In the genomic region with DNA sequence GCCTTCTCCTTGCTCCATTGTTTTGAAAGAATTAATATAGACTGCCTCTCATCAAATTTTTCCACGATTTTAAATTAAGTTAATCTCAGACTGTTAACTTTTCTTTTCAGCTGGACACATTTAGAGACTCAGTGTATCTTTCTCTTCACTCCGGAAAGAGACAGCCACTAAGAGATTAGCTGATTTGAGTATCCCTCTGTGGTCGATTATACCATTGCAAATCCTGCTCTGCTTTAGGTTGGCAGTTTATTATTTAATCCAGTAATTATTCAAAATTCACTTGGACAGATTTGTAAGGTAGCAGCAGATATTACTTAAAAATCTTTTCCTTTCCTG, we compare ENCODE assay signal across 8 cellular contexts. TPM values are rescaled to one million over a fixed set of nuclear protein-coding genes. Genes with fewer than 3 reads are reported as not detected.
DNase-seq lines count a peak whose midpoint lies in the region; ATAC-seq, FAIRE-seq and TF ChIP-seq lines count a peak whose summit lies in the region.

No MANE protein-coding gene starts in this region.

- H3K4me1 Mint-ChIP-seq in stimulated activated naive CD8-positive, alpha-beta T cell treated with anti-CD3 and anti-CD28 coated beads, Interleukin-15, Interleukin-2, amounts not matched to agents 100 ng/mL and 50 ng/mL, for 24 hours (ENCODE audit: low read depth) = peaks cover 46% of the 10 kb centered on the region

- 0% methylated on average over 3 of the region's 3 CpGs for WGBS in K562 (ENCODE audit: insufficient coverage, low coverage, missing lambda C conversion rate)
- WGBS in mesenchymal stem cell = 27% methylated on average over 3 of the region's 3 CpGs

- H3K9me3 ChIP-seq in K562 (replicated peaks; ENCODE audit: control insufficient read depth, insufficient read depth, low read depth, low read length) (no peaks in the 10 kb centered on the region), mesenchymal stem cell (ENCODE audit: control insufficient read depth, low read length) (no peaks in the 10 kb centered on the region)

- no peak for DNase-seq in stimulated activated naive CD8-positive, alpha-beta T cell treated with anti-CD3 and anti-CD28 coated beads, Interleukin-15, Interleukin-2, amounts not matched to agents 100 U/mL and 50 U/mL, for 24 hours
- DNase-seq in K562 (ENCODE audit: extremely low read depth in 1 of 4, low spot score in 3 of 4) = no peak
- DNase-seq in mesenchymal stem cell = no peak
- no peak for DNase-seq in GOT3 (lab: John Stamatoyannopoulos, UW)
- DNase-seq in erythroblast (lab: John Stamatoyannopoulos, UW) = no peak

- in situ Hi-C loops in K562 (cut with MboI) = no loop called here

- H3K79me1 ChIP-seq in mesenchymal stem cell (replicated peaks; ENCODE audit: low read length, poor library complexity, severe bottlenecking) = no peaks in the 10 kb centered on the region

- peak; percentile 69 for FAIRE-seq in K562 (lab: Jason Lieb, UNC)

- H3K9me1 ChIP-seq in K562 (ENCODE audit: control insufficient read depth, insufficient read depth, low read length) = no peaks in the 10 kb centered on the region

- no peak overlapping the region for H2BK5ac ChIP-seq in mesenchymal stem cell (ENCODE audit: low read depth, low read length, poor library complexity, severe bottlenecking)

- TSS peak; percentile 81 for BruUV-seq in K562 (replicated peaks; lab: Mats Ljungman, UMichigan)

- intact Hi-C loops in K562 (cut with micrococcal nuclease) = loop anchor here (5.0 kb wide), 1 partner anchor 49 kb away; the partner anchor contains the start of genes IRAK4 and PUS7L

- peak overlapping the region; percentile 95 for H3K4me3 Mint-ChIP-seq in stimulated activated naive CD8-positive, alpha-beta T cell treated with anti-CD3 and anti-CD28 coated beads, Interleukin-15, Interleukin-2, amounts not matched to agents 100 ng/mL and 50 ng/mL, for 24 hours

- CTCF ChIA-PET in K562 (lab: Yijun Ruan, JAX; ENCODE audit: low intra/inter-chr PET ratio) = no interaction called here

- H3K27me3 Mint-ChIP-seq in stimulated activated naive CD8-positive, alpha-beta T cell treated with anti-CD3 and anti-CD28 coated beads, Interleukin-15, Interleukin-2, amounts not matched to agents 100 ng/mL and 50 ng/mL, for 24 hours = no peaks in the 10 kb centered on the region

- peak overlapping the region; percentile 90 for H3K4me2 ChIP-seq in K562 (ENCODE audit: insufficient read depth, low read length)
- no peak overlapping the region for H3K4me2 ChIP-seq in mesenchymal stem cell (ENCODE audit: low read length, poor library complexity, severe bottlenecking)

- H3K27me3 ChIP-seq in K562 (ENCODE audit: control insufficient read depth in 2 of 2, insufficient read depth in 2 of 2, low read length in 2 of 2) (no peaks in the 10 kb centered on the region; a peak in 1 of 5 replicates), mesenchymal stem cell (ENCODE audit: control insufficient read depth in 1 of 2, insufficient read depth in 1 of 2, low read length in 2 of 2) (no peaks in the 10 kb centered on the region)

- peak overlapping the region; percentile 99 for H3K27ac Mint-ChIP-seq in stimulated activated naive CD8-positive, alpha-beta T cell treated with anti-CD3 and anti-CD28 coated beads, Interleukin-15, Interleukin-2, amounts not matched to agents 100 ng/mL and 50 ng/mL, for 24 hours

- no peak overlapping the region for H2BK15ac ChIP-seq in mesenchymal stem cell (ENCODE audit: low read depth, poor library complexity, severe bottlenecking)

- no peak overlapping the region for H3K23ac ChIP-seq in mesenchymal stem cell (ENCODE audit: low read length in 2 of 2)

- POLR2A ChIA-PET in K562 (lab: Yijun Ruan, JAX) = interaction anchor here (1.4 to 2.6 kb wide), 4 partner anchors 9 to 17 kb away, joined by 4 to 12 read pairs (median 6); no protein-coding TSS in a partner anchor

- no peak for TF ChIP-seq EP300 in K562 (IDR thresholded peaks at IDR 0.05; ENCODE audit: low read length)

- H4K20me1 ChIP-seq in K562 (replicated peaks; ENCODE audit: control insufficient read depth, insufficient read depth, low read length) = no peaks in the 10 kb centered on the region

- no peak for TF ChIP-seq CTCF in K562 (IDR thresholded peaks at IDR 0.05 in 2 of 3, conservative IDR thresholded peaks at IDR 0.05 in 1 of 3; ENCODE audit: insufficient read depth in 2 of 3, low read depth in 1 of 3, low read length in 3 of 3)

- H3K9ac ChIP-seq in K562 (ENCODE audit: insufficient read depth in 1 of 2, low read depth in 2 of 2, low read length in 2 of 2) = peak overlapping the region in 1 of 2 experiments; percentile 89; a peak in 3 of 4 replicates
- H3K9ac ChIP-seq in mesenchymal stem cell (ENCODE audit: low read length) = peak overlapping the region; percentile 95

- TF ChIP-seq POLR2A in K562 (conservative IDR thresholded peaks at IDR 0.05) (no peak), erythroblast (IDR thresholded peaks at IDR 0.05; ENCODE audit: low read length) (no peak)

- no peak overlapping the region for H2BK120ac ChIP-seq in mesenchymal stem cell (ENCODE audit: low read depth, low read length)

- H3K4me1 ChIP-seq in K562 (replicated peaks in 1 of 2; ENCODE audit: control insufficient read depth in 2 of 2, insufficient read depth in 2 of 2, low read length in 2 of 2) (peaks cover 0 to 2% of the 10 kb centered on the region in 2 experiments; a peak in 1 of 5 replicates), mesenchymal stem cell (ENCODE audit: control insufficient read depth, insufficient read depth, low read depth, low read length) (no peaks in the 10 kb centered on the region)

- no peak overlapping the region for H3K14ac ChIP-seq in mesenchymal stem cell (ENCODE audit: low read length in 2 of 2)

- H3K9me3 Mint-ChIP-seq in stimulated activated naive CD8-positive, alpha-beta T cell treated with anti-CD3 and anti-CD28 coated beads, Interleukin-15, Interleukin-2, amounts not matched to agents 100 ng/mL and 50 ng/mL, for 24 hours = no peaks in the 10 kb centered on the region

- no peak overlapping the region for H4K91ac ChIP-seq in mesenchymal stem cell (ENCODE audit: low read length)

- H3K4me3 ChIP-seq in K562 = peak overlapping the region; percentile 92
- H3K4me3 ChIP-seq in mesenchymal stem cell (ENCODE audit: insufficient read depth in 1 of 2, low read depth in 1 of 2, low read length in 2 of 2) = peak overlapping the region in 1 of 2 experiments; percentile 89

- H4K8ac ChIP-seq in mesenchymal stem cell (ENCODE audit: low read length) = no peak overlapping the region

- no peak overlapping the region for H3K18ac ChIP-seq in mesenchymal stem cell (ENCODE audit: low read depth in 1 of 2, low read length in 2 of 2)

- H2BK12ac ChIP-seq in mesenchymal stem cell (ENCODE audit: low read length in 2 of 2) = no peak overlapping the region

- TF ChIP-seq RAD21 in K562 (CRISPR knock-in tag; conservative IDR thresholded peaks at IDR 0.05 in 1 of 2, IDR thresholded peaks at IDR 0.05 in 1 of 2) = no peak

- H3K36me3 ChIP-seq in K562 (ENCODE audit: control insufficient read depth, insufficient read depth, low read length) (peaks cover 26% of the 10 kb centered on the region), mesenchymal stem cell (ENCODE audit: control insufficient read depth in 1 of 2, insufficient read depth in 2 of 2, low read depth in 1 of 2, low read length in 2 of 2) (peaks cover 1 to 19% of the 10 kb centered on the region in 2 experiments)

- ATAC-seq in stimulated activated naive CD8-positive, alpha-beta T cell treated with anti-CD3 and anti-CD28 coated beads, Interleukin-15, Interleukin-2, amounts not matched to agents 100 U/mL and 50 U/mL, for 24 hours = no peak
- ATAC-seq in K562 (no peak), HG03175 (IDR thresholded peaks at IDR 0.05; ENCODE audit: unreplicated experiment) (no peak), HG03045 (IDR thresholded peaks at IDR 0.05; ENCODE audit: unreplicated experiment) (no peak)

- H2AFZ ChIP-seq in K562 (ENCODE audit: low read depth, low read length) (peak overlapping the region; percentile 95), mesenchymal stem cell (ENCODE audit: low read depth, low read length) (no peak overlapping the region)

- H2AK5ac ChIP-seq in mesenchymal stem cell (ENCODE audit: low read length, severe bottlenecking) = no peak overlapping the region

- peaks cover 18% of the 10 kb centered on the region for H3K36me3 Mint-ChIP-seq in stimulated activated naive CD8-positive, alpha-beta T cell treated with anti-CD3 and anti-CD28 coated beads, Interleukin-15, Interleukin-2, amounts not matched to agents 100 ng/mL and 50 ng/mL, for 24 hours (ENCODE audit: low read depth)

- no peak overlapping the region for H3K4ac ChIP-seq in mesenchymal stem cell (ENCODE audit: low read depth in 1 of 2, low read length in 2 of 2)

- peaks cover 40% of the 10 kb centered on the region for H3K79me2 ChIP-seq in K562 (ENCODE audit: control insufficient read depth, insufficient read depth, low read length)

- H3K27ac ChIP-seq in K562 (ENCODE audit: extremely low read depth, low read depth, low read length) (peak overlapping the region; percentile 92), mesenchymal stem cell (ENCODE audit: low read length, poor library complexity, severe bottlenecking) (peak overlapping the region; percentile 94)

RNA-seq across cellular contexts. Expression of gene TWF1, which starts 0.6 kb away (rescaled TPM):
- total RNA-seq in K562 (2011; cell fraction: chromatin; rRNA removed; ENCODE audit: low replicate concordance) = 8.5 and 39.9 TPM in 2 replicates
- 7.0 and 7.7 TPM in 2 replicates for total RNA-seq in K562 (2011; cell fraction: nucleolus; rRNA removed)
- 20.2 and 20.7 TPM in 2 replicates for total RNA-seq in K562 (2011; cell fraction: nucleoplasm; rRNA removed)
- total RNA-seq in K562 (2014; rRNA removed) = 19.6 and 21.7 TPM in 2 replicates
- total RNA-seq in K562 (2014; rRNA removed; fragmentation: Illumina TruSeq; extraction: Trizol) = 26.0 and 29.6 TPM in 2 replicates
- 26.8 and 29.4 TPM in 2 replicates for total RNA-seq in K562 (2015; rRNA removed; fragmentation: Illumina TruSeq; extraction: Trizol)
- 17.2 and 17.4 TPM in 2 replicates for total RNA-seq in K562 (2021)
- 18.1 and 23.7 TPM in 2 replicates for polyA plus RNA-seq in K562 (2011; rRNA removed)
- 3.7 and 7.8 TPM in 2 replicates for polyA plus RNA-seq in K562 (2011; cell fraction: cytosol; rRNA removed)
- 10.3 and 18.0 TPM in 2 replicates for polyA plus RNA-seq in K562 (2011; cell fraction: nucleus; rRNA removed)
- polyA plus RNA-seq in K562 (2012) = 14.3 and 15.7 TPM in 2 replicates
- polyA plus RNA-seq in K562 (2014; fragmentation: Illumina TruSeq; extraction: Trizol) = 17.8 and 23.4 TPM in 2 replicates
- polyA plus RNA-seq in K562 (2014; fragmentation: Nextera tagmentation; extraction: Ambion mirVana) = 10 to 100 TPM; 10.3 to 14.1 TPM
- polyA plus RNA-seq in K562 (2014; rRNA removed) = 20.7 and 29.1 TPM in 2 replicates
- polyA minus RNA-seq in K562 (2011; rRNA and poly(A)+ RNA removed) = 15.0 and 18.9 TPM in 2 replicates
- polyA minus RNA-seq in K562 (2011; cell fraction: cytosol; rRNA and poly(A)+ RNA removed) = 11.4 and 13.8 TPM in 2 replicates
- polyA minus RNA-seq in K562 (2011; cell fraction: nucleus; rRNA and poly(A)+ RNA removed) = 25.6 and 50.9 TPM in 2 replicates
- 78.9 TPM for polyA plus RNA-seq in mesenchymal stem cell (2013, experiment 1 of 2)
- 82.7 TPM for polyA plus RNA-seq in mesenchymal stem cell (2013, experiment 2 of 2)

RNA-seq across cellular contexts. Expression of gene TMEM117, which starts 29.2 kb away (rescaled TPM):
- total RNA-seq in K562 (2011; cell fraction: chromatin; rRNA removed; ENCODE audit: low replicate concordance) = 3.7 and 4.6 TPM in 2 replicates
- total RNA-seq in K562 (2011; cell fraction: nucleolus; rRNA removed) = 1.3 and 3.8 TPM in 2 replicates
- 4.9 and 5.6 TPM in 2 replicates for total RNA-seq in K562 (2011; cell fraction: nucleoplasm; rRNA removed)
- total RNA-seq in K562 (2014; rRNA removed) (1.4 TPM in 2 replicates), K562 (2014; rRNA removed; fragmentation: Illumina TruSeq; extraction: Trizol) (1.0 and 1.1 TPM in 2 replicates), K562 (2015; rRNA removed; fragmentation: Illumina TruSeq; extraction: Trizol) (1.2 and 1.7 TPM in 2 replicates), K562 (2021) (0.98 and 2.8 TPM in 2 replicates)
- polyA plus RNA-seq in K562 (2011; rRNA removed) (0.77 and 0.88 TPM in 2 replicates), K562 (2014; fragmentation: Illumina TruSeq; extraction: Trizol) (0.94 and 0.98 TPM in 2 replicates), K562 (2014; fragmentation: Nextera tagmentation; extraction: Ambion mirVana) (under 1 TPM; 0.31 to 0.49 TPM), K562 (2014; rRNA removed) (1.1 and 2.7 TPM in 2 replicates)
- polyA plus RNA-seq in K562 (2011; cell fraction: cytosol; rRNA removed) = 0.51 and 1.0 TPM in 2 replicates
- polyA plus RNA-seq in K562 (2011; cell fraction: nucleus; rRNA removed) = 1.1 and 1.2 TPM in 2 replicates
- polyA plus RNA-seq in K562 (2012) = 0.60 and 1.4 TPM in 2 replicates
- 2.1 and 2.3 TPM in 2 replicates for polyA minus RNA-seq in K562 (2011; rRNA and poly(A)+ RNA removed)
- polyA minus RNA-seq in K562 (2011; cell fraction: cytosol; rRNA and poly(A)+ RNA removed) = 1.4 TPM in 1 of 2 replicates, not detected in the other
- polyA minus RNA-seq in K562 (2011; cell fraction: nucleus; rRNA and poly(A)+ RNA removed) = 4.2 TPM in 2 replicates
- polyA plus RNA-seq in mesenchymal stem cell (2013, experiment 1 of 2) = 8.9 TPM
- polyA plus RNA-seq in mesenchymal stem cell (2013, experiment 2 of 2) = 10.1 TPM

RNA-seq across cellular contexts. Expression of gene IRAK4, which starts 48.0 kb away (rescaled TPM):
- total RNA-seq in K562 (2011; cell fraction: chromatin; rRNA removed; ENCODE audit: low replicate concordance) = 20.8 and 50.5 TPM in 2 replicates
- 9.3 and 12.6 TPM in 2 replicates for total RNA-seq in K562 (2011; cell fraction: nucleolus; rRNA removed)
- total RNA-seq in K562 (2011; cell fraction: nucleoplasm; rRNA removed) = 18.5 and 41.3 TPM in 2 replicates
- 11.0 and 13.8 TPM in 2 replicates for total RNA-seq in K562 (2014; rRNA removed)
- 22.3 and 22.7 TPM in 2 replicates for total RNA-seq in K562 (2014; rRNA removed; fragmentation: Illumina TruSeq; extraction: Trizol)
- total RNA-seq in K562 (2015; rRNA removed; fragmentation: Illumina TruSeq; extraction: Trizol) = 17.5 and 18.8 TPM in 2 replicates
- 14.5 and 14.7 TPM in 2 replicates for total RNA-seq in K562 (2021)
- 31.3 and 34.5 TPM in 2 replicates for polyA plus RNA-seq in K562 (2011; rRNA removed)
- 6.6 and 11.5 TPM in 2 replicates for polyA plus RNA-seq in K562 (2011; cell fraction: cytosol; rRNA removed)
- 18.1 and 24.4 TPM in 2 replicates for polyA plus RNA-seq in K562 (2011; cell fraction: nucleus; rRNA removed)
- 11.7 and 19.0 TPM in 2 replicates for polyA plus RNA-seq in K562 (2012)
- polyA plus RNA-seq in K562 (2014; fragmentation: Illumina TruSeq; extraction: Trizol) = 14.9 and 17.2 TPM in 2 replicates
- 10 to 100 TPM; 10.8 to 12.8 TPM for polyA plus RNA-seq in K562 (2014; fragmentation: Nextera tagmentation; extraction: Ambion mirVana)
- 15.1 and 16.0 TPM in 2 replicates for polyA plus RNA-seq in K562 (2014; rRNA removed)
- 32.6 and 34.5 TPM in 2 replicates for polyA minus RNA-seq in K562 (2011; rRNA and poly(A)+ RNA removed)
- 9.9 and 11.9 TPM in 2 replicates for polyA minus RNA-seq in K562 (2011; cell fraction: cytosol; rRNA and poly(A)+ RNA removed)
- polyA minus RNA-seq in K562 (2011; cell fraction: nucleus; rRNA and poly(A)+ RNA removed) = 14.4 and 22.3 TPM in 2 replicates
- polyA plus RNA-seq in mesenchymal stem cell (2013, experiment 1 of 2) = 4.8 TPM
- polyA plus RNA-seq in mesenchymal stem cell (2013, experiment 2 of 2) = 4.6 TPM

RNA-seq across cellular contexts. Expression of gene PUS7L, which starts 48.1 kb away (rescaled TPM):
- total RNA-seq in K562 (2011; cell fraction: chromatin; rRNA removed; ENCODE audit: low replicate concordance) = 11.5 and 61.1 TPM in 2 replicates
- 4.5 and 7.2 TPM in 2 replicates for total RNA-seq in K562 (2011; cell fraction: nucleolus; rRNA removed)
- 15.5 and 28.9 TPM in 2 replicates for total RNA-seq in K562 (2011; cell fraction: nucleoplasm; rRNA removed)
- total RNA-seq in K562 (2014; rRNA removed) (14.9 and 15.3 TPM in 2 replicates), K562 (2014; rRNA removed; fragmentation: Illumina TruSeq; extraction: Trizol) (53.3 and 64.3 TPM in 2 replicates), K562 (2015; rRNA removed; fragmentation: Illumina TruSeq; extraction: Trizol) (37.0 and 43.2 TPM in 2 replicates), K562 (2021) (25.2 and 29.0 TPM in 2 replicates)
- polyA plus RNA-seq in K562 (2011; rRNA removed) (23.6 and 27.5 TPM in 2 replicates), K562 (2014; fragmentation: Illumina TruSeq; extraction: Trizol) (15.5 and 19.3 TPM in 2 replicates), K562 (2014; fragmentation: Nextera tagmentation; extraction: Ambion mirVana) (10 to 100 TPM; 11.4 to 46.0 TPM), K562 (2014; rRNA removed) (10.8 and 12.7 TPM in 2 replicates)
- 3.2 and 7.9 TPM in 2 replicates for polyA plus RNA-seq in K562 (2011; cell fraction: cytosol; rRNA removed)
- polyA plus RNA-seq in K562 (2011; cell fraction: nucleus; rRNA removed) = 14.0 and 21.1 TPM in 2 replicates
- polyA plus RNA-seq in K562 (2012) = 5.7 and 9.9 TPM in 2 replicates
- polyA minus RNA-seq in K562 (2011; rRNA and poly(A)+ RNA removed) = 76.5 and 84.5 TPM in 2 replicates
- polyA minus RNA-seq in K562 (2011; cell fraction: cytosol; rRNA and poly(A)+ RNA removed) = 12.7 and 21.4 TPM in 2 replicates
- 15.5 and 28.7 TPM in 2 replicates for polyA minus RNA-seq in K562 (2011; cell fraction: nucleus; rRNA and poly(A)+ RNA removed)
- polyA plus RNA-seq in mesenchymal stem cell (2013, experiment 1 of 2) = 7.1 TPM
- 5.8 TPM for polyA plus RNA-seq in mesenchymal stem cell (2013, experiment 2 of 2)
